ENCODE assay signal across 1 cellular context in genomic region chr7:51318886-51319579, GRCh38.
TF ChIP-seq lines count a peak whose summit lies in the region.

No MANE protein-coding gene starts in this region.

TF ChIP-seq in liver, 16 proteins besides CTCF, POLR2A, EP300 and RAD21 (continued from another document):
- TF ChIP-seq, protein P1, sequence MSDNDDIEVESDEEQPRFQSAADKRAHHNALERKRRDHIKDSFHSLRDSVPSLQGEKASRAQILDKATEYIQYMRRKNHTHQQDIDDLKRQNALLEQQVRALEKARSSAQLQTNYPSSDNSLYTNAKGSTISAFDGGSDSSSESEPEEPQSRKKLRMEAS (IDR thresholded peaks at IDR 0.05), result no peak
- peak; percentile 12 for TF ChIP-seq HNF4G (IDR thresholded peaks at IDR 0.05)
- TF ChIP-seq, protein P2, sequence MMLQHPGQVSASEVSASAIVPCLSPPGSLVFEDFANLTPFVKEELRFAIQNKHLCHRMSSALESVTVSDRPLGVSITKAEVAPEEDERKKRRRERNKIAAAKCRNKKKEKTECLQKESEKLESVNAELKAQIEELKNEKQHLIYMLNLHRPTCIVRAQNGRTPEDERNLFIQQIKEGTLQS (IDR thresholded peaks at IDR 0.05), result no peak
- TF ChIP-seq, protein P3, sequence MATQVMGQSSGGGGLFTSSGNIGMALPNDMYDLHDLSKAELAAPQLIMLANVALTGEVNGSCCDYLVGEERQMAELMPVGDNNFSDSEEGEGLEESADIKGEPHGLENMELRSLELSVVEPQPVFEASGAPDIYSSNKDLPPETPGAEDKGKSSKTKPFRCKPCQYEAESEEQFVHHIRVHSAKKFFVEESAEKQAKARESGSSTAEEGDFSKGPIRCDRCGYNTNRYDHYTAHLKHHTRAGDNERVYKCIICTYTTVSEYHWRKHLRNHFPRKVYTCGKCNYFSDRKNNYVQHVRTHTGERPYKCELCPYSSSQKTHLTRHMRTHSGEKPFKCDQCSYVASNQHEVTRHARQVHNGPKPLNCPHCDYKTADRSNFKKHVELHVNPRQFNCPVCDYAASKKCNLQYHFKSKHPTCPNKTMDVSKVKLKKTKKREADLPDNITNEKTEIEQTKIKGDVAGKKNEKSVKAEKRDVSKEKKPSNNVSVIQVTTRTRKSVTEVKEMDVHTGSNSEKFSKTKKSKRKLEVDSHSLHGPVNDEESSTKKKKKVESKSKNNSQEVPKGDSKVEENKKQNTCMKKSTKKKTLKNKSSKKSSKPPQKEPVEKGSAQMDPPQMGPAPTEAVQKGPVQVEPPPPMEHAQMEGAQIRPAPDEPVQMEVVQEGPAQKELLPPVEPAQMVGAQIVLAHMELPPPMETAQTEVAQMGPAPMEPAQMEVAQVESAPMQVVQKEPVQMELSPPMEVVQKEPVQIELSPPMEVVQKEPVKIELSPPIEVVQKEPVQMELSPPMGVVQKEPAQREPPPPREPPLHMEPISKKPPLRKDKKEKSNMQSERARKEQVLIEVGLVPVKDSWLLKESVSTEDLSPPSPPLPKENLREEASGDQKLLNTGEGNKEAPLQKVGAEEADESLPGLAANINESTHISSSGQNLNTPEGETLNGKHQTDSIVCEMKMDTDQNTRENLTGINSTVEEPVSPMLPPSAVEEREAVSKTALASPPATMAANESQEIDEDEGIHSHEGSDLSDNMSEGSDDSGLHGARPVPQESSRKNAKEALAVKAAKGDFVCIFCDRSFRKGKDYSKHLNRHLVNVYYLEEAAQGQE (IDR thresholded peaks at IDR 0.05), result peak; percentile 42
